9 cellular contexts compared by ENCODE assay signal in genomic region chr11:616320-617220, GRCh38. TPM values are rescaled to one million over a fixed set of nuclear protein-coding genes. Genes with fewer than 3 reads are reported as not detected.
DNase-seq lines count a peak whose midpoint lies in the region; ATAC-seq lines count a peak whose summit lies in the region.
"Had no signal": no experiment of that assay in that cellular context is flagged by ENCODE, and none has a peak within 500 bp of the region (broad histone marks: within the 10 kb centered on the region; RNA-seq: fewer than 3 reads in every experiment).

No MANE protein-coding gene starts in this region.

- CTCF ChIA-PET in activated CD4-positive, alpha-beta memory T cell treated with anti-CD3 and anti-CD28 coated beads for 36 hours (lab: Charles Lee): no interaction called here

- no peak overlapping the region for H3K27ac ChIP-seq in HUES6 (ENCODE audit: low read depth, low read length)

- H3K27me3 Mint-ChIP-seq in activated CD4-positive, alpha-beta memory T cell treated with anti-CD3 and anti-CD28 coated beads for 36 hours: no peaks in the 10 kb centered on the region
- no peaks in the 10 kb centered on the region for H3K27me3 Mint-ChIP-seq in stimulated activated memory B cell treated with anti-CD40 and anti-IgM and Interleukin-4, amounts not matched to agents 10 μg/mL and 1 μg/mL and 100 μg/mL, for 72 hours

- H3K4me3 ChIP-seq in HUES6 (ENCODE audit: low read depth, low read length) (peak overlapping the region; percentile 63; the same call in 1 of the 2 replicates), iPS-15b (ENCODE audit: low read depth, low read length) (peak overlapping the region; percentile 68)

- H3K9me3 Mint-ChIP-seq in activated CD4-positive, alpha-beta memory T cell treated with anti-CD3 and anti-CD28 coated beads for 36 hours: no peaks in the 10 kb centered on the region
- no peaks in the 10 kb centered on the region for H3K9me3 Mint-ChIP-seq in stimulated activated memory B cell treated with anti-CD40 and anti-IgM and Interleukin-4, amounts not matched to agents 10 μg/mL and 1 μg/mL and 100 μg/mL, for 72 hours

- peaks cover 17% of the 10 kb centered on the region for H3K4me1 Mint-ChIP-seq in activated CD4-positive, alpha-beta memory T cell treated with anti-CD3 and anti-CD28 coated beads for 36 hours (ENCODE audit: low read depth)
- peaks cover 35% of the 10 kb centered on the region for H3K4me1 Mint-ChIP-seq in stimulated activated memory B cell treated with anti-CD40 and anti-IgM and Interleukin-4, amounts not matched to agents 10 μg/mL and 1 μg/mL and 100 μg/mL, for 72 hours

- DNase-seq in activated CD4-positive, alpha-beta memory T cell treated with anti-CD3 and anti-CD28 coated beads for 36 hours: no peak
- DNase-seq in posterior cingulate gyrus (no peak), SIG-M5 treated with dmso at 0.1 percent for 504 hours (lab: John Stamatoyannopoulos, UW; ENCODE audit: unreplicated experiment) (no peak)

- no peak for ATAC-seq in stimulated activated memory B cell treated with anti-CD40 and anti-IgM and Interleukin-4, amounts not matched to agents 10 μg/mL and 1 μg/mL and 100 μg/mL, for 72 hours
- no peak for ATAC-seq in GM19395 (IDR thresholded peaks at IDR 0.05; ENCODE audit: unreplicated experiment)
- no peak for ATAC-seq in HG02798 (IDR thresholded peaks at IDR 0.05; ENCODE audit: poor library complexity, unreplicated experiment)

- H3K27me3 ChIP-seq in HUES6 (ENCODE audit: control insufficient read depth, insufficient read depth, low read length): no peaks in the 10 kb centered on the region
- no peaks in the 10 kb centered on the region for H3K27me3 ChIP-seq in iPS-15b (ENCODE audit: control insufficient read depth, insufficient read depth, low read length)

- H3K4me1 ChIP-seq in HUES6 (ENCODE audit: control insufficient read depth, insufficient read depth, low read length) (peaks cover 16% of the 10 kb centered on the region; the same call in 1 of the 2 replicates), iPS-15b (ENCODE audit: control insufficient read depth, insufficient read depth, low read length) (no peaks in the 10 kb centered on the region)

- POLR2A ChIA-PET in activated CD4-positive, alpha-beta memory T cell treated with anti-CD3 and anti-CD28 coated beads for 36 hours (lab: Charles Lee): interaction anchor here (0.6 to 1.4 kb wide), 3 partner anchors 23 to 40 kb away, joined by 3 to 5 read pairs (median 5); partner anchors contain the start of gene PHRF1

- intact Hi-C loops in activated CD4-positive, alpha-beta memory T cell treated with anti-CD3 and anti-CD28 coated beads for 36 hours (cut with micrococcal nuclease): loop anchor here (1.0 to 5.0 kb wide), 4 partner anchors 39 to 181 kb away; partner anchors contain the start of genes DEAF1, PHRF1, SLC25A22 and TMEM80
- intact Hi-C loops in posterior cingulate gyrus (cut with DNase I): no loop called here

- H3K4me3 Mint-ChIP-seq in activated CD4-positive, alpha-beta memory T cell treated with anti-CD3 and anti-CD28 coated beads for 36 hours: peak overlapping the region; percentile 92
- H3K4me3 Mint-ChIP-seq in stimulated activated memory B cell treated with anti-CD40 and anti-IgM and Interleukin-4, amounts not matched to agents 10 μg/mL and 1 μg/mL and 100 μg/mL, for 72 hours: peak overlapping the region; percentile 71

- peaks cover 25% of the 10 kb centered on the region for H3K36me3 Mint-ChIP-seq in activated CD4-positive, alpha-beta memory T cell treated with anti-CD3 and anti-CD28 coated beads for 36 hours
- H3K36me3 Mint-ChIP-seq in stimulated activated memory B cell treated with anti-CD40 and anti-IgM and Interleukin-4, amounts not matched to agents 10 μg/mL and 1 μg/mL and 100 μg/mL, for 72 hours: peaks cover 8% of the 10 kb centered on the region

- H3K9ac ChIP-seq in HUES6 (ENCODE audit: low read length) (peak overlapping the region; percentile 78), iPS-15b (ENCODE audit: low read depth, low read length) (no peak overlapping the region)

- H3K36me3 ChIP-seq in HUES6 (ENCODE audit: control insufficient read depth, insufficient read depth, low read length) (peaks cover 25% of the 10 kb centered on the region), iPS-15b (ENCODE audit: control insufficient read depth, insufficient read depth, low read length) (peaks cover 17% of the 10 kb centered on the region)

- no peaks in the 10 kb centered on the region for H3K9me3 ChIP-seq in HUES6 (ENCODE audit: control insufficient read depth, insufficient read depth, low read depth, low read length)
- H3K9me3 ChIP-seq in iPS-15b (ENCODE audit: control insufficient read depth, insufficient read depth, low read length): no peaks in the 10 kb centered on the region

- peak overlapping the region; percentile 92 for H3K27ac Mint-ChIP-seq in activated CD4-positive, alpha-beta memory T cell treated with anti-CD3 and anti-CD28 coated beads for 36 hours
- H3K27ac Mint-ChIP-seq in stimulated activated memory B cell treated with anti-CD40 and anti-IgM and Interleukin-4, amounts not matched to agents 10 μg/mL and 1 μg/mL and 100 μg/mL, for 72 hours: peak overlapping the region; percentile 88

RNA-seq across cellular contexts. Expression of gene IRF7, which starts 0.8 kb away (rescaled TPM):
- 10 to 100 TPM; 79.9 to 80.7 TPM for total RNA-seq in activated CD4-positive, alpha-beta memory T cell treated with anti-CD3 and anti-CD28 coated beads for 36 hours

RNA-seq across cellular contexts. Expression of gene CDHR5, which starts 8.2 kb away (rescaled TPM):
- total RNA-seq in activated CD4-positive, alpha-beta memory T cell treated with anti-CD3 and anti-CD28 coated beads for 36 hours: not detected
- total RNA-seq: lung had no signal

RNA-seq across cellular contexts. Expression of gene SCT, which starts 10.4 kb away (rescaled TPM):
- total RNA-seq in activated CD4-positive, alpha-beta memory T cell treated with anti-CD3 and anti-CD28 coated beads for 36 hours: not detected
- total RNA-seq: lung had no signal

RNA-seq across cellular contexts. Expression of gene DRD4, which starts 20.5 kb away (rescaled TPM):
- total RNA-seq in activated CD4-positive, alpha-beta memory T cell treated with anti-CD3 and anti-CD28 coated beads for 36 hours: under 1 TPM; 0.21 to 0.39 TPM

RNA-seq across cellular contexts. Expression of gene PHRF1, which starts 40.3 kb away (rescaled TPM):
- 10 to 100 TPM; 32.4 to 33.5 TPM for total RNA-seq in activated CD4-positive, alpha-beta memory T cell treated with anti-CD3 and anti-CD28 coated beads for 36 hours
